Comparison of ENCODE assay signal across 21 cellular contexts in the genomic region with DNA sequence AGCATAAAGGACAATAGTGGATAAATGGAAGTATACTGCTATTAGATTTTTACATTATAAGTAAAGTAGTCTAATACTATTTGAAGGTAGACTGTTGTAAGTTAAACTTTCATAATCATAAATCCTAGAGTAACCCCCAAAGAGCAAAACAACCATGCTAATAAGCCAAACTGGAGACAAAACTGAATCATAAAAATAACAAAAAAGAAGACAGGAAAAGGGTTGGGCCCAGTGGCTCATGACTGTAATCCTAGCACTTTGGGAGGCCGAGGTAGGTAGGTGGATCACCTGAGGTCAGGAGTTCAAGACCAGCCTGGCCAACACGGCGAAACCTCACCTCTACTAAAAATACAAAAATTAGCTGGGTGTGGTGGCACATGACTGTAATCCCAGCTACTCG. TPM values are rescaled to one million over a fixed set of nuclear protein-coding genes. Genes with fewer than 3 reads are reported as not detected.
DNase-seq lines count a peak whose midpoint lies in the region; ATAC-seq and TF ChIP-seq lines count a peak whose summit lies in the region.
"Had no signal": no experiment of that assay in that cellular context is flagged by ENCODE, and none has a peak within 500 bp of the region (broad histone marks: within the 10 kb centered on the region; RNA-seq: fewer than 3 reads in every experiment).

No MANE protein-coding gene starts in this region.

- H4K20me1 ChIP-seq in mammary epithelial cell (ENCODE audit: insufficient read depth, low read length), result no peaks in the 10 kb centered on the region

- no peaks in the 10 kb centered on the region for H3K9me3 Mint-ChIP-seq in osteocyte (ENCODE audit: unreplicated experiment)
- H3K9me3 Mint-ChIP-seq: CD4-positive, alpha-beta T cell; IgD-negative memory B cell had no signal

- dilution Hi-C loops in mammary epithelial cell (cut with HindIII; ENCODE audit: low sequenced_read_pairs), result no loop called here

- intact Hi-C loops in mammary epithelial cell (cut with micrococcal nuclease), result loop anchor here (10.0 kb wide), 1 partner anchor 280 kb away; a partner anchor contains a TSS
- intact Hi-C loops in uterus (cut with DNase I; ENCODE audit: low total_unique reads), result no loop called here

- BruUV-seq in mammary epithelial cell (replicated peaks; lab: Mats Ljungman, UMichigan), result no TSS peak

- peak overlapping the region; percentile 16 for H3K27ac Mint-ChIP-seq in osteocyte (ENCODE audit: unreplicated experiment)
- H3K27ac Mint-ChIP-seq: B cell; CD4-positive, alpha-beta T cell had no signal

- no peak for TF ChIP-seq CTCF in mammary epithelial cell (conservative IDR thresholded peaks at IDR 0.05 in 1 of 2, IDR thresholded peaks at IDR 0.05 in 1 of 2; ENCODE audit: extremely low read depth in 1 of 2, insufficient read depth in 1 of 2, low read depth in 1 of 2, low read length in 2 of 2)
- TF ChIP-seq CTCF in osteocyte (IDR thresholded peaks at IDR 0.05), result no peak
- no peak for TF ChIP-seq CTCF in uterus (IDR thresholded peaks at IDR 0.05)

- H3K27me3 Mint-ChIP-seq in osteocyte (ENCODE audit: unreplicated experiment), result no peaks in the 10 kb centered on the region
- H3K27me3 Mint-ChIP-seq: B cell; CD4-positive, alpha-beta T cell; IgD-negative memory B cell had no signal

- peaks cover 4% of the 10 kb centered on the region for H3K36me3 Mint-ChIP-seq in osteocyte (ENCODE audit: unreplicated experiment)

- CTCF ChIA-PET in mammary epithelial cell (lab: Charles Lee; ENCODE audit: low non-redundant PET), result no interaction called here

- H3K4me3 Mint-ChIP-seq in osteocyte (ENCODE audit: unreplicated experiment), result no peak overlapping the region
- H3K4me3 Mint-ChIP-seq: B cell; CD4-positive, alpha-beta T cell; IgD-negative memory B cell had no signal

- H3K4me3 ChIP-seq in mammary epithelial cell (replicated peaks in 1 of 3; ENCODE audit: insufficient read depth in 1 of 3, low read depth in 2 of 3, low read length in 3 of 3) (no peak overlapping the region), uterus (no peak overlapping the region)
- H3K4me3 ChIP-seq: HAP-1 had no signal

- H3K27ac ChIP-seq in mammary epithelial cell (ENCODE audit: insufficient read depth, low read depth, low read length) (peak overlapping the region; percentile 45), uterus (peak overlapping the region; percentile 8 to 65)
- H3K27ac ChIP-seq: HL-60 had no signal

- H3K4me2 ChIP-seq in mammary epithelial cell (ENCODE audit: insufficient read depth, low read depth, low read length), result peak overlapping the region; percentile 44

- in situ Hi-C loops in mammary epithelial cell (cut with MboI; ENCODE audit: low sequenced_read_pairs in 2 of 2), result no loop called here

- no peaks in the 10 kb centered on the region for H3K36me3 ChIP-seq in mammary epithelial cell (ENCODE audit: insufficient read depth, low read length)
- H3K36me3 ChIP-seq in uterus, result no peaks in the 10 kb centered on the region

- H3K4me1 Mint-ChIP-seq in osteocyte (ENCODE audit: unreplicated experiment), result peaks cover 57% of the 10 kb centered on the region

- 17% methylated on average over 4 of the region's 4 CpGs for WGBS in mammary epithelial cell (ENCODE audit: low coverage, missing lambda C conversion rate)

- H3K4me1 ChIP-seq in mammary epithelial cell (ENCODE audit: insufficient read depth, low read length) (peaks cover 42% of the 10 kb centered on the region), uterus (peaks cover 3 to 9% of the 10 kb centered on the region in 2 donors)

- no peaks in the 10 kb centered on the region for H3K9me3 ChIP-seq in mammary epithelial cell (replicated peaks; ENCODE audit: insufficient read depth, low read length)
- H3K9me3 ChIP-seq in uterus, result no peaks in the 10 kb centered on the region
- H3K9me3 ChIP-seq: HAP-1 had no signal

- ATAC-seq in GM21786 (IDR thresholded peaks at IDR 0.05; ENCODE audit: unreplicated experiment) (no peak), HG02981 (IDR thresholded peaks at IDR 0.05; ENCODE audit: unreplicated experiment) (no peak)

- no peak for TF ChIP-seq POLR2A in uterus (IDR thresholded peaks at IDR 0.05)

- peak; percentile 23 for DNase-seq in LHCN-M2 (ENCODE audit: low read depth)
- peak; percentile 71 for DNase-seq in mammary epithelial cell
- no peak for DNase-seq in osteocyte (ENCODE audit: extremely low spot score, unreplicated experiment)
- DNase-seq in uterus, result no peak
- DNase-seq in stimulated activated CD4-positive, alpha-beta T cell treated with anti-CD3 and anti-CD28 coated beads, Interleukin-1b, Interleukin-23, amount 100 ng/mL, for 48 hours, result no peak
- DNase-seq: Calu3; CD4-positive, alpha-beta T cell; DMS53; Kasumi-1; NCI-H1417; NCI-H2029; NCI-H2171; NCI-H446; NCI-H69; SIG-M5 had no signal

- H3K27me3 ChIP-seq in mammary epithelial cell (ENCODE audit: insufficient read depth, low read length), result no peaks in the 10 kb centered on the region
- no peaks in the 10 kb centered on the region for H3K27me3 ChIP-seq in uterus

- no peak overlapping the region for H2AFZ ChIP-seq in mammary epithelial cell (ENCODE audit: low read depth, low read length)

- no peak overlapping the region for H3K9ac ChIP-seq in mammary epithelial cell (ENCODE audit: insufficient read depth, low read length)

- H3K79me2 ChIP-seq in mammary epithelial cell (ENCODE audit: insufficient read depth, low read length), result peaks cover 98% of the 10 kb centered on the region

RNA-seq across cellular contexts. Expression of a gene that starts 9.7 kb away (rescaled TPM):
- total RNA-seq in LHCN-M2 (2014; rRNA removed) (21.3 and 24.8 TPM in 2 replicates), mammary epithelial cell (10 to 100 TPM; 49.8 to 59.2 TPM), osteocyte (34.0 and 37.5 TPM in 2 replicates), uterus (10 to 100 TPM; 24.8 to 61.0 (median 29.6) TPM)
- polyA plus RNA-seq in LHCN-M2 (2012), result 7.7 TPM
- polyA plus RNA-seq in mammary epithelial cell, result 11.3 TPM
- 28.3 TPM for polyA minus RNA-seq in mammary epithelial cell

Comparison
In these comparisons a context has a peak if more than half of its experiments do, and no peak if none do; other contexts are left out.
1. DNase-seq: peak in LHCN-M2 (single experiment) and mammary epithelial cell (single experiment); none in osteocyte (single experiment), uterus (0 of 2) and stimulated activated CD4-positive, alpha-beta T cell treated with anti-CD3 and anti-CD28 coated beads, Interleukin-1b, Interleukin-23, amount 100 ng/mL, for 48 hours (single experiment).